Comparison of ENCODE assay signal across 25 cellular contexts in genomic region chr7:28172976-28173375, GRCh38.
"Had no signal": no experiment of that assay in that cellular context is flagged by ENCODE, and none has a peak within 500 bp of the region (broad histone marks: within the 10 kb centered on the region; RNA-seq: fewer than 3 reads in every experiment).

No MANE protein-coding gene starts in this region.

- H3K4me3 ChIP-seq: ascending aorta, body of pancreas, K562, SJSA1 had no signal

- H3K9me3 ChIP-seq: ascending aorta, body of pancreas, SJSA1 had no signal

- H3K36me3 Mint-ChIP-seq: activated CD4-positive, alpha-beta memory T cell treated with anti-CD3 and anti-CD28 coated beads for 36 hours had no signal

- H3K9me3 Mint-ChIP-seq: activated B cell treated with CpG ODN at 0.5 μM for 24 hours; activated CD4-positive, alpha-beta memory T cell treated with anti-CD3 and anti-CD28 coated beads for 36 hours; activated CD4-positive, alpha-beta T cell treated with anti-CD3 and anti-CD28 coated beads, Interleukin-2, amount 10 ng/mL, durations not matched to agents 7 days and 5 days; activated naive CD4-positive, alpha-beta T cell treated with anti-CD3 and anti-CD28 coated beads, Interleukin-2, amount 50 U/mL, for 72 hours; activated naive CD8-positive, alpha-beta T cell treated with anti-CD3 and anti-CD28 coated beads, Interleukin-2, amount 50 U/mL, for 24 hours; activated T-cell treated with anti-CD3 and anti-CD28 coated beads, Interleukin-2, amount 50 U/mL, for 4 hours; T-helper 1 cell treated with Interleukin-12 subunit alpha and Interleukin-12 subunit beta and Interleukin-4 antibody, amounts not matched to agents 30 μg/mL and 1 μg/mL, for 36 hours had no signal

- H3K27ac Mint-ChIP-seq: activated B cell treated with CpG ODN at 0.5 μM for 24 hours; activated CD4-positive, alpha-beta memory T cell treated with anti-CD3 and anti-CD28 coated beads for 36 hours; activated CD4-positive, alpha-beta T cell treated with anti-CD3 and anti-CD28 coated beads, Interleukin-2, amount 10 ng/mL, durations not matched to agents 7 days and 5 days; activated naive CD4-positive, alpha-beta T cell treated with anti-CD3 and anti-CD28 coated beads, Interleukin-2, amount 50 U/mL, for 72 hours; activated naive CD8-positive, alpha-beta T cell treated with anti-CD3 and anti-CD28 coated beads, Interleukin-2, amount 50 U/mL, for 24 hours; T-helper 1 cell treated with Interleukin-12 subunit alpha and Interleukin-12 subunit beta and Interleukin-4 antibody, amounts not matched to agents 30 μg/mL and 1 μg/mL, for 36 hours had no signal

- H3K36me3 ChIP-seq: ascending aorta had no signal

- H3K27ac ChIP-seq: ascending aorta, body of pancreas, SJSA1 had no signal

- H3K27me3 ChIP-seq: ascending aorta, body of pancreas, SJSA1 had no signal

- H3K27me3 Mint-ChIP-seq: activated B cell treated with CpG ODN at 0.5 μM for 24 hours; activated CD4-positive, alpha-beta memory T cell treated with anti-CD3 and anti-CD28 coated beads for 36 hours; activated CD4-positive, alpha-beta T cell treated with anti-CD3 and anti-CD28 coated beads, Interleukin-2, amount 10 ng/mL, durations not matched to agents 7 days and 5 days; activated naive CD8-positive, alpha-beta T cell treated with anti-CD3 and anti-CD28 coated beads, Interleukin-2, amount 50 U/mL, for 24 hours had no signal

- H3K4me3 Mint-ChIP-seq: activated B cell treated with CpG ODN at 0.5 μM for 24 hours; activated CD4-positive, alpha-beta memory T cell treated with anti-CD3 and anti-CD28 coated beads for 36 hours; activated CD4-positive, alpha-beta T cell treated with anti-CD3 and anti-CD28 coated beads, Interleukin-2, amount 10 ng/mL, durations not matched to agents 7 days and 5 days; activated naive CD8-positive, alpha-beta T cell treated with anti-CD3 and anti-CD28 coated beads, Interleukin-2, amount 50 U/mL, for 24 hours; activated T-cell treated with anti-CD3 and anti-CD28 coated beads, Interleukin-2, amount 50 U/mL, for 4 hours; T-helper 1 cell treated with Interleukin-12 subunit alpha and Interleukin-12 subunit beta and Interleukin-4 antibody, amounts not matched to agents 30 μg/mL and 1 μg/mL, for 36 hours had no signal

- DNase-seq: activated B cell treated with CpG ODN at 0.5 μM for 24 hours; activated CD4-positive, alpha-beta memory T cell treated with anti-CD3 and anti-CD28 coated beads for 36 hours; activated CD4-positive, alpha-beta T cell treated with anti-CD3 and anti-CD28 coated beads for 1 hour; activated CD4-positive, alpha-beta T cell treated with anti-CD3 and anti-CD28 coated beads, Interleukin-2, amount 10 ng/mL, durations not matched to agents 7 days and 5 days; activated CD8-positive, alpha-beta memory T cell treated with anti-CD3 and anti-CD28 coated beads for 24 hours; activated effector memory CD4-positive, alpha-beta T cell treated with anti-CD3 and anti-CD28 coated beads, Interleukin-2, amount 50 U/mL, for 16 hours; activated naive CD4-positive, alpha-beta T cell treated with Interleukin-2 at 50 U/mL for 16 hours; activated naive CD8-positive, alpha-beta T cell treated with anti-CD3 and anti-CD28 coated beads, Interleukin-2, amount 50 U/mL, for 24 hours; activated T-cell treated with anti-CD3 and anti-CD28 coated beads, Interleukin-2, amount 50 U/mL, for 4 hours; amniotic stem cell; body of pancreas; Karpas-422; NCI-H1048; NCI-H146; NCI-H187 treated with DMSO at 0.1 percent for 48 hours; NCI-H2081 treated with DMSO at 0.1 percent for 48 hours; NCI-H446; NCI-H524; PC-3; SHP77 had no signal

- ATAC-seq: activated naive CD4-positive, alpha-beta T cell treated with anti-CD3 and anti-CD28 coated beads, Interleukin-2, amount 50 U/mL, for 72 hours; activated naive CD8-positive, alpha-beta T cell treated with anti-CD3 and anti-CD28 coated beads, Interleukin-2, amount 50 U/mL, for 24 hours; activated T-cell treated with anti-CD3 and anti-CD28 coated beads, Interleukin-2, amount 50 U/mL, for 4 hours; body of pancreas; K562; PC-3 had no signal
